In the genomic region with DNA sequence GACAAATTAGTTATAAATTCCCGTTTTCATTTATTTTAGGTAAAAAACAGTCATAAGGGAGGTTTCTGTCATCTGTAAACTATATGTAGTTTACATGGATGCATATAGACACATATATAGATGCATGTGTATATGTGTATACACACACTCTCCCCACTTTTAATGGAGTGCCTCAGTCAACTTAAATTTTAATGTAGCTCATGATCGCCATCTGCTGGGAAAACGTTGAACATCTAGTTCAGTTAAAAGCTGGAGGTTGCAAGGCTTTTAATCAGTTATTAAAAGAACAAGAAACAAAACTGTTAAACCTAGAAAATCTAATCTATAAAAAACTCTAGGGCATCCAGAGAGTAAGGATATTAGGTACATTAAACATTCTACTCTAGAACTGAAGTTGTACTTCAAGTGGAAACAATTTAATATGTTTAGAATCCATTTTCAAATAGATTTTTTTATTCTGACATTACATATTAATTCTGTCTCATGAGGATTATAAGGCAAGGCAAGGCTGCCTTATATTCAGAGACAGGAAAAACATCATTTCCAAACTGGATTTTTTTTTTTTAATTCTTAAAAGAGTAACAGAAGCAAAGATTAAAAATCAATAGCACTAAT, we compare ENCODE assay signal across 1 cellular context.
TF ChIP-seq lines count a peak whose summit lies in the region.

No MANE protein-coding gene starts in this region.

TF ChIP-seq in WTC11, 78 proteins besides CTCF, POLR2A, EP300 and RAD21 (continued from another document):
- TF ChIP-seq ARID4B (CRISPR knock-in tag; IDR thresholded peaks at IDR 0.05; ENCODE audit: borderline replicate concordance) (no peak), FOXK1 (CRISPR knock-in tag; IDR thresholded peaks at IDR 0.05) (no peak), NFATC4 (CRISPR knock-in tag; IDR thresholded peaks at IDR 0.05) (no peak), ZNF232 (CRISPR knock-in tag; IDR thresholded peaks at IDR 0.05) (no peak), PRRX2 (CRISPR knock-in tag; IDR thresholded peaks at IDR 0.05) (no peak), JAZF1 (CRISPR knock-in tag; IDR thresholded peaks at IDR 0.05) (no peak), FOXJ3 (CRISPR knock-in tag; IDR thresholded peaks at IDR 0.05; ENCODE audit: borderline replicate concordance) (no peak), RELA (CRISPR knock-in tag; IDR thresholded peaks at IDR 0.05; ENCODE audit: borderline replicate concordance) (no peak), TEAD4 (CRISPR knock-in tag; IDR thresholded peaks at IDR 0.05) (no peak), ZBTB21 (CRISPR knock-in tag; IDR thresholded peaks at IDR 0.05; ENCODE audit: borderline replicate concordance) (no peak), IRF1 (CRISPR knock-in tag; IDR thresholded peaks at IDR 0.05) (no peak), SMAD3 (CRISPR knock-in tag; IDR thresholded peaks at IDR 0.05; ENCODE audit: borderline replicate concordance) (no peak), ZNF263 (CRISPR knock-in tag; IDR thresholded peaks at IDR 0.05; ENCODE audit: low read depth) (no peak), CREM (CRISPR knock-in tag; IDR thresholded peaks at IDR 0.05) (no peak)
- TF ChIP-seq, protein P1, sequence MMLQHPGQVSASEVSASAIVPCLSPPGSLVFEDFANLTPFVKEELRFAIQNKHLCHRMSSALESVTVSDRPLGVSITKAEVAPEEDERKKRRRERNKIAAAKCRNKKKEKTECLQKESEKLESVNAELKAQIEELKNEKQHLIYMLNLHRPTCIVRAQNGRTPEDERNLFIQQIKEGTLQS (CRISPR knock-in tag; conservative IDR thresholded peaks at IDR 0.05): no peak
- TF ChIP-seq, protein P2, sequence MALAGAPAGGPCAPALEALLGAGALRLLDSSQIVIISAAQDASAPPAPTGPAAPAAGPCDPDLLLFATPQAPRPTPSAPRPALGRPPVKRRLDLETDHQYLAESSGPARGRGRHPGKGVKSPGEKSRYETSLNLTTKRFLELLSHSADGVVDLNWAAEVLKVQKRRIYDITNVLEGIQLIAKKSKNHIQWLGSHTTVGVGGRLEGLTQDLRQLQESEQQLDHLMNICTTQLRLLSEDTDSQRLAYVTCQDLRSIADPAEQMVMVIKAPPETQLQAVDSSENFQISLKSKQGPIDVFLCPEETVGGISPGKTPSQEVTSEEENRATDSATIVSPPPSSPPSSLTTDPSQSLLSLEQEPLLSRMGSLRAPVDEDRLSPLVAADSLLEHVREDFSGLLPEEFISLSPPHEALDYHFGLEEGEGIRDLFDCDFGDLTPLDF (CRISPR knock-in tag; IDR thresholded peaks at IDR 0.05): no peak
- TF ChIP-seq, protein P3, sequence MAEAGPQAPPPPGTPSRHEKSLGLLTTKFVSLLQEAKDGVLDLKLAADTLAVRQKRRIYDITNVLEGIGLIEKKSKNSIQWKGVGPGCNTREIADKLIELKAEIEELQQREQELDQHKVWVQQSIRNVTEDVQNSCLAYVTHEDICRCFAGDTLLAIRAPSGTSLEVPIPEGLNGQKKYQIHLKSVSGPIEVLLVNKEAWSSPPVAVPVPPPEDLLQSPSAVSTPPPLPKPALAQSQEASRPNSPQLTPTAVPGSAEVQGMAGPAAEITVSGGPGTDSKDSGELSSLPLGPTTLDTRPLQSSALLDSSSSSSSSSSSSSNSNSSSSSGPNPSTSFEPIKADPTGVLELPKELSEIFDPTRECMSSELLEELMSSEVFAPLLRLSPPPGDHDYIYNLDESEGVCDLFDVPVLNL (CRISPR knock-in tag; IDR thresholded peaks at IDR 0.05; ENCODE audit: borderline replicate concordance, low read depth): no peak
- TF ChIP-seq, protein P4, sequence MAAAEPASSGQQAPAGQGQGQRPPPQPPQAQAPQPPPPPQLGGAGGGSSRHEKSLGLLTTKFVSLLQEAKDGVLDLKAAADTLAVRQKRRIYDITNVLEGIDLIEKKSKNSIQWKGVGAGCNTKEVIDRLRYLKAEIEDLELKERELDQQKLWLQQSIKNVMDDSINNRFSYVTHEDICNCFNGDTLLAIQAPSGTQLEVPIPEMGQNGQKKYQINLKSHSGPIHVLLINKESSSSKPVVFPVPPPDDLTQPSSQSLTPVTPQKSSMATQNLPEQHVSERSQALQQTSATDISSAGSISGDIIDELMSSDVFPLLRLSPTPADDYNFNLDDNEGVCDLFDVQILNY (CRISPR knock-in tag; IDR thresholded peaks at IDR 0.05): no peak
